ENCODE assay signal across 13 cellular contexts in genomic region chr10:74598891-74599566, GRCh38.
DNase-seq lines count a peak whose midpoint lies in the region; ATAC-seq and TF ChIP-seq lines count a peak whose summit lies in the region.
"Had no signal": no experiment of that assay in that cellular context is flagged by ENCODE, and none has a peak within 500 bp of the region (broad histone marks: within the 10 kb centered on the region; RNA-seq: fewer than 3 reads in every experiment).

No MANE protein-coding gene starts in this region.

- no peak overlapping the region for H3K27ac ChIP-seq in mammary epithelial cell (ENCODE audit: insufficient read depth, low read depth, low read length)
- peak overlapping the region; percentile 73 for H3K27ac ChIP-seq in cardiac muscle cell
- peak overlapping the region; percentile 48 for H3K27ac ChIP-seq in vagina
- H3K27ac ChIP-seq: A549, neutrophil had no signal

- H3K27ac Mint-ChIP-seq in MCF 10A (ENCODE audit: low read depth, unreplicated experiment) = peak overlapping the region; percentile 27

- TF ChIP-seq POLR2A in vagina (IDR thresholded peaks at IDR 0.05) = no peak

- ATAC-seq in HG03565 (IDR thresholded peaks at IDR 0.05; ENCODE audit: unreplicated experiment) = peak; percentile 80
- ATAC-seq: A549 had no signal

- H3K4me3 ChIP-seq in mammary epithelial cell (replicated peaks in 1 of 3; ENCODE audit: insufficient read depth in 1 of 3, low read depth in 2 of 3, low read length in 3 of 3) (no peak overlapping the region), cardiac muscle cell (no peak overlapping the region), vagina (no peak overlapping the region)
- H3K4me3 ChIP-seq: A549 had no signal

- H3K4me3 Mint-ChIP-seq in MCF 10A (ENCODE audit: unreplicated experiment) = no peak overlapping the region

- H3K4me1 Mint-ChIP-seq in MCF 10A (ENCODE audit: insufficient read depth, unreplicated experiment) = no peaks in the 10 kb centered on the region

- no peaks in the 10 kb centered on the region for H3K27me3 ChIP-seq in mammary epithelial cell (ENCODE audit: insufficient read depth, low read length)
- no peaks in the 10 kb centered on the region for H3K27me3 ChIP-seq in cardiac muscle cell
- H3K27me3 ChIP-seq in vagina = no peaks in the 10 kb centered on the region
- H3K27me3 ChIP-seq: neutrophil had no signal

- H3K36me3 ChIP-seq in mammary epithelial cell (ENCODE audit: insufficient read depth, low read length) (peaks cover 15% of the 10 kb centered on the region), cardiac muscle cell (no peaks in the 10 kb centered on the region), vagina (no peaks in the 10 kb centered on the region)

- no peak overlapping the region for H3K9ac ChIP-seq in mammary epithelial cell (ENCODE audit: insufficient read depth, low read length)

- H3K4me1 ChIP-seq in mammary epithelial cell (ENCODE audit: insufficient read depth, low read length) (no peaks in the 10 kb centered on the region), cardiac muscle cell (ENCODE audit: low read depth) (peaks cover 12% of the 10 kb centered on the region), vagina (peaks cover 13% of the 10 kb centered on the region)
- H3K4me1 ChIP-seq: A549 had no signal

- dilution Hi-C loops in mammary epithelial cell (cut with HindIII; ENCODE audit: low sequenced_read_pairs) = no loop called here

- in situ Hi-C loops in mammary epithelial cell (cut with MboI; ENCODE audit: low sequenced_read_pairs in 2 of 2) = no loop called here

- TF ChIP-seq CTCF in MCF 10A (IDR thresholded peaks at IDR 0.05; ENCODE audit: unreplicated experiment) (no peak), mammary epithelial cell (conservative IDR thresholded peaks at IDR 0.05 in 1 of 2, IDR thresholded peaks at IDR 0.05 in 1 of 2; ENCODE audit: extremely low read depth in 1 of 2, insufficient read depth in 1 of 2, low read depth in 1 of 2, low read length in 2 of 2) (no peak), cardiac muscle cell (IDR thresholded peaks at IDR 0.05; ENCODE audit: low read depth, low read length) (no peak), vagina (IDR thresholded peaks at IDR 0.05) (no peak)

- POLR2A ChIA-PET in MCF 10A (lab: Yijun Ruan, JAX) = interaction anchor here (0.7 kb wide), 1 partner anchor 513 kb away, joined by 3 read pairs; the partner anchor contains the start of gene SAMD8

- DNase-seq in MCF 10A (ENCODE audit: unreplicated experiment) (no peak), mammary epithelial cell (no peak), cardiac muscle cell (ENCODE audit: low read depth in 1 of 2, low spot score in 1 of 2) (peak in 1 of 2 donors; percentile 56), vagina (ENCODE audit: extremely low spot score in 2 of 2) (no peak), NCI-H146 treated with DMSO at 0.1 percent for 48 hours (lab: John Stamatoyannopoulos, UW; ENCODE audit: unreplicated experiment) (no peak), NCI-H2107 treated with DMSO at 0.1 percent for 48 hours (lab: John Stamatoyannopoulos, UW; ENCODE audit: unreplicated experiment) (no peak), UCSD-AML1 (lab: John Stamatoyannopoulos, UW; ENCODE audit: unreplicated experiment) (no peak)
- DNase-seq: amniotic stem cell, NCI-H2227 treated with DMSO at 0.1 percent for 48 hours, T1000 had no signal

- H2AFZ ChIP-seq in mammary epithelial cell (ENCODE audit: low read depth, low read length) = no peak overlapping the region

- no peaks in the 10 kb centered on the region for H3K27me3 Mint-ChIP-seq in MCF 10A (ENCODE audit: insufficient read depth, unreplicated experiment)

- WGBS in mammary epithelial cell (ENCODE audit: low coverage, missing lambda C conversion rate) = 97% methylated on average over 5 of the region's 5 CpGs

- H4K20me1 ChIP-seq in mammary epithelial cell (ENCODE audit: insufficient read depth, low read length) = no peaks in the 10 kb centered on the region

- peaks cover 27% of the 10 kb centered on the region for H3K36me3 Mint-ChIP-seq in MCF 10A (ENCODE audit: insufficient read depth, unreplicated experiment)

- intact Hi-C loops in MCF 10A (cut with micrococcal nuclease) (no loop called here), mammary epithelial cell (cut with micrococcal nuclease) (no loop called here), vagina (cut with DNase I) (no loop called here)

- no peak overlapping the region for H3K4me2 ChIP-seq in mammary epithelial cell (ENCODE audit: insufficient read depth, low read depth, low read length)
- H3K4me2 ChIP-seq: A549 had no signal

- BruUV-seq in MCF 10A (replicated peaks; lab: Mats Ljungman, UMichigan) = no TSS peak
- no TSS peak for BruUV-seq in mammary epithelial cell (replicated peaks; lab: Mats Ljungman, UMichigan)

- H3K79me2 ChIP-seq in mammary epithelial cell (ENCODE audit: insufficient read depth, low read length) = no peaks in the 10 kb centered on the region

- H3K9me3 ChIP-seq in mammary epithelial cell (replicated peaks; ENCODE audit: insufficient read depth, low read length) (no peaks in the 10 kb centered on the region), cardiac muscle cell (ENCODE audit: low read depth) (no peaks in the 10 kb centered on the region), vagina (no peaks in the 10 kb centered on the region)
- H3K9me3 ChIP-seq: A549, neutrophil had no signal

- CTCF ChIA-PET in MCF 10A (lab: Yijun Ruan, JAX) = interaction anchor here (0.9 kb wide), 1 partner anchor 32 kb away, joined by 3 read pairs; no protein-coding TSS in a partner anchor
- CTCF ChIA-PET in mammary epithelial cell (lab: Charles Lee; ENCODE audit: low non-redundant PET) = no interaction called here

- H3K9me3 Mint-ChIP-seq in MCF 10A (ENCODE audit: unreplicated experiment) = no peaks in the 10 kb centered on the region
